13 cellular contexts compared by ENCODE assay signal in the genomic region with DNA sequence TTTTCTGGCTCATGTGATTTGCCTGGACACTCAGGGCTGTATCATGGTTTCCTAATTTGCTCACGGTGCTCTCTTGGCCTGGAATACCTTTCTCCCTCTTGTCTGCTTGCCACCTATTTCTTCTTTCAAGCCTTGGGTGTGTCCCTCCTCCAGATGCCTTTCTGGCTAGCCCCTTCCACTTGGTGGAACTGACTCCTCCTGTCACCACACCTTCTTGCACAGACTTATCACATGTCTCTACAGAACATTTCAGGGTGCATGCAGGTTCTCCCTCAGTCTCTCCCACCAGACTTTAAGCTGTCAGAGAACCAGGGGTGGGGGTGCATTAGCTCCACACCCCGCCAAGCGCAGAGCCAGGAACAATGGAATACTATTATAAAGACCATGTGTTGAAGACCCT. TPM values are rescaled to one million over a fixed set of nuclear protein-coding genes. Genes with fewer than 3 reads are reported as not detected.
DNase-seq lines count a peak whose midpoint lies in the region; ATAC-seq and TF ChIP-seq lines count a peak whose summit lies in the region.
"Had no signal": no experiment of that assay in that cellular context is flagged by ENCODE, and none has a peak within 500 bp of the region (broad histone marks: within the 10 kb centered on the region; RNA-seq: fewer than 3 reads in every experiment).

No MANE protein-coding gene starts in this region.

- H3K27ac Mint-ChIP-seq in CD4-positive, CD25-positive, alpha-beta regulatory T cell = peak overlapping the region in 2 of 3 donors; percentile 1 to 59
- H3K27ac Mint-ChIP-seq: activated CD8-positive, alpha-beta memory T cell treated with anti-CD3 and anti-CD28 coated beads, Interleukin-2, amount 10 ng/mL, durations not matched to agents 7 days and 5 days had no signal

- H3K79me2 ChIP-seq in fibroblast of lung (ENCODE audit: control insufficient read depth, insufficient read depth, low read length) = peaks cover 30% of the 10 kb centered on the region

- intact Hi-C loops in heart left ventricle (cut with DNase I) = loop anchor here in 1 of 10 donors (10.0 kb wide), 1 partner anchor 549 kb away; no protein-coding TSS in a partner anchor

- 82 to 87% (median 84%) methylated on average over 3 of the region's 3 CpGs for WGBS in heart left ventricle, 4 donors

- H3K27me3 Mint-ChIP-seq in CD4-positive, CD25-positive, alpha-beta regulatory T cell = no peaks in the 10 kb centered on the region

- no peaks in the 10 kb centered on the region for H4K20me1 ChIP-seq in fibroblast of lung (ENCODE audit: control insufficient read depth, extremely low read depth, insufficient read depth, low read length)

- TF ChIP-seq CTCF in WI38 (IDR thresholded peaks at IDR 0.05; ENCODE audit: low read depth, low read length) (no peak), fibroblast of lung (conservative IDR thresholded peaks at IDR 0.05 in 1 of 2, IDR thresholded peaks at IDR 0.05 in 1 of 2; ENCODE audit: low read depth in 1 of 2, low read length in 2 of 2) (no peak), heart left ventricle (IDR thresholded peaks at IDR 0.05) (no peak)

- H3K4me1 Mint-ChIP-seq in CD4-positive, CD25-positive, alpha-beta regulatory T cell = peaks cover 26 to 64% (median 39%) of the 10 kb centered on the region in 4 donors

- peaks cover 17% of the 10 kb centered on the region for H3K36me3 Mint-ChIP-seq in CD4-positive, CD25-positive, alpha-beta regulatory T cell
- H3K36me3 Mint-ChIP-seq: activated CD8-positive, alpha-beta memory T cell treated with anti-CD3 and anti-CD28 coated beads, Interleukin-2, amount 10 ng/mL, durations not matched to agents 7 days and 5 days had no signal

- H3K36me3 ChIP-seq in CD4-positive, CD25-positive, alpha-beta regulatory T cell (ENCODE audit: control insufficient read depth, insufficient read depth, low read length) = peaks cover 15% of the 10 kb centered on the region
- H3K36me3 ChIP-seq in fibroblast of lung (ENCODE audit: control insufficient read depth, insufficient read depth, low read length) = peaks cover 3% of the 10 kb centered on the region
- no peaks in the 10 kb centered on the region for H3K36me3 ChIP-seq in rectal smooth muscle tissue (ENCODE audit: control insufficient read depth, insufficient read depth, low read length)
- H3K36me3 ChIP-seq in heart left ventricle = peaks cover 0 to 7% (median 0%) of the 10 kb centered on the region in 9 donors

- H3K4me3 ChIP-seq in CD4-positive, CD25-positive, alpha-beta regulatory T cell (ENCODE audit: low read depth, low read length) = no peak overlapping the region
- H3K4me3 ChIP-seq in WI38 (ENCODE audit: low read depth, low read length) (peak overlapping the region; percentile 98), fibroblast of lung (replicated peaks in 1 of 4; ENCODE audit: control extremely low read depth in 1 of 4, insufficient read depth in 1 of 4, low read depth in 3 of 4, low read length in 4 of 4) (peak overlapping the region; percentile 7 to 92 (median 46)), rectal smooth muscle tissue (ENCODE audit: low read length) (peak overlapping the region; percentile 35), heart left ventricle (peak overlapping the region in 1 of 12 donors; percentile 97)

- H3K4me1 ChIP-seq in CD4-positive, CD25-positive, alpha-beta regulatory T cell (ENCODE audit: control insufficient read depth, insufficient read depth, low read length, poor library complexity, severe bottlenecking) = peaks cover 40% of the 10 kb centered on the region
- H3K4me1 ChIP-seq in fibroblast of lung (ENCODE audit: control insufficient read depth, extremely low read depth, insufficient read depth, low read length) = peaks cover 30% of the 10 kb centered on the region
- peaks cover 5% of the 10 kb centered on the region for H3K4me1 ChIP-seq in rectal smooth muscle tissue (ENCODE audit: control insufficient read depth, insufficient read depth, low read length)
- peaks cover 0 to 70% (median 17%) of the 10 kb centered on the region in 12 donors for H3K4me1 ChIP-seq in heart left ventricle

- TF ChIP-seq POLR2A in heart left ventricle (IDR thresholded peaks at IDR 0.05) = no peak

- no peak for DNase-seq in CD4-positive, CD25-positive, alpha-beta regulatory T cell
- no peak for DNase-seq in fibroblast of lung (ENCODE audit: low read depth in 2 of 2)
- no peak for DNase-seq in heart left ventricle
- DNase-seq in stimulated activated naive CD4-positive, alpha-beta T cell (lab: John Stamatoyannopoulos, UW) = no peak
- no peak for DNase-seq in cerebellar nuclear complex (lab: John Stamatoyannopoulos, UW)
- DNase-seq: activated CD8-positive, alpha-beta memory T cell treated with anti-CD3 and anti-CD28 coated beads, Interleukin-2, amount 10 ng/mL, durations not matched to agents 7 days and 5 days; effector memory CD4-positive, alpha-beta T cell; NCI-H1092; NCI-H446 treated with DMSO at 0.1 percent for 48 hours; small intestine had no signal

- no peaks in the 10 kb centered on the region for H3K9me3 ChIP-seq in CD4-positive, CD25-positive, alpha-beta regulatory T cell (ENCODE audit: control insufficient read depth in 2 of 2, low read length in 2 of 2)
- H3K9me3 ChIP-seq in fibroblast of lung (ENCODE audit: control insufficient read depth, insufficient read depth, low read depth, low read length) = no peaks in the 10 kb centered on the region
- H3K9me3 ChIP-seq in heart left ventricle = no peaks in the 10 kb centered on the region

- H2AFZ ChIP-seq in fibroblast of lung (ENCODE audit: low read length) = no peak overlapping the region

- H3K27me3 ChIP-seq in CD4-positive, CD25-positive, alpha-beta regulatory T cell (ENCODE audit: control insufficient read depth, insufficient read depth, low read length) = no peaks in the 10 kb centered on the region
- H3K27me3 ChIP-seq in fibroblast of lung (ENCODE audit: control insufficient read depth, insufficient read depth, low read length) = no peaks in the 10 kb centered on the region
- no peaks in the 10 kb centered on the region for H3K27me3 ChIP-seq in rectal smooth muscle tissue (ENCODE audit: control insufficient read depth, insufficient read depth, low read length)
- H3K27me3 ChIP-seq in heart left ventricle = no peaks in the 10 kb centered on the region

- H3K27ac ChIP-seq in CD4-positive, CD25-positive, alpha-beta regulatory T cell (ENCODE audit: insufficient read depth, low read length, poor library complexity, severe bottlenecking) = no peak overlapping the region
- peak overlapping the region; percentile 2 for H3K27ac ChIP-seq in fibroblast of lung (ENCODE audit: insufficient read depth, low read length)
- H3K27ac ChIP-seq in rectal smooth muscle tissue (ENCODE audit: low read depth, low read length) = no peak overlapping the region
- no peak overlapping the region for H3K27ac ChIP-seq in heart left ventricle

- H3K9ac ChIP-seq in fibroblast of lung (ENCODE audit: insufficient read depth, low read length) (no peak overlapping the region), rectal smooth muscle tissue (ENCODE audit: low read length) (no peak overlapping the region)

- peaks cover 0 to 2% (median 0%) of the 10 kb centered on the region in 7 donors for H3K9me3 Mint-ChIP-seq in CD4-positive, CD25-positive, alpha-beta regulatory T cell

- no peak for ATAC-seq in CD4-positive, CD25-positive, alpha-beta regulatory T cell (ENCODE audit: low read depth in 2 of 2)
- ATAC-seq in heart left ventricle (no peak), HG02678 (IDR thresholded peaks at IDR 0.05; ENCODE audit: unreplicated experiment) (no peak)
- ATAC-seq: activated CD8-positive, alpha-beta memory T cell treated with anti-CD3 and anti-CD28 coated beads, Interleukin-2, amount 10 ng/mL, durations not matched to agents 7 days and 5 days had no signal

- peak overlapping the region; percentile 84 for H3K4me2 ChIP-seq in fibroblast of lung (ENCODE audit: extremely low read depth, insufficient read depth, low read length)

- H3K4me3 Mint-ChIP-seq in CD4-positive, CD25-positive, alpha-beta regulatory T cell = peak overlapping the region; percentile 3 to 97 (median 93)
- H3K4me3 Mint-ChIP-seq: activated CD8-positive, alpha-beta memory T cell treated with anti-CD3 and anti-CD28 coated beads, Interleukin-2, amount 10 ng/mL, durations not matched to agents 7 days and 5 days had no signal

RNA-seq across cellular contexts. Expression of a gene that starts 1.9 kb away (rescaled TPM):
- total RNA-seq in CD4-positive, CD25-positive, alpha-beta regulatory T cell = 11.5 TPM
- polyA plus RNA-seq in CD4-positive, CD25-positive, alpha-beta regulatory T cell = 10 to 100 TPM in 2 of 4 donors, 1 to 10 TPM in 2; 8.2 to 10.4 (median 9.7) TPM
- total RNA-seq in fibroblast of lung (8.2 and 24.9 TPM in 2 replicates), heart left ventricle (1 to 10 TPM; 1.1 to 9.4 (median 2.2) TPM)
- polyA plus RNA-seq in fibroblast of lung (7.5 and 10.3 TPM in 2 replicates), heart left ventricle (1 to 10 TPM; 1.2 to 2.3 TPM)
- polyA plus RNA-seq in fibroblast of lung (2012) = 12.0 and 17.0 TPM in 2 replicates
- 18.5 and 23.9 TPM in 2 replicates for polyA minus RNA-seq in fibroblast of lung (ENCODE audit: low replicate concordance)
